Comparison of ENCODE assay signal across 1 cellular context in the genomic region with DNA sequence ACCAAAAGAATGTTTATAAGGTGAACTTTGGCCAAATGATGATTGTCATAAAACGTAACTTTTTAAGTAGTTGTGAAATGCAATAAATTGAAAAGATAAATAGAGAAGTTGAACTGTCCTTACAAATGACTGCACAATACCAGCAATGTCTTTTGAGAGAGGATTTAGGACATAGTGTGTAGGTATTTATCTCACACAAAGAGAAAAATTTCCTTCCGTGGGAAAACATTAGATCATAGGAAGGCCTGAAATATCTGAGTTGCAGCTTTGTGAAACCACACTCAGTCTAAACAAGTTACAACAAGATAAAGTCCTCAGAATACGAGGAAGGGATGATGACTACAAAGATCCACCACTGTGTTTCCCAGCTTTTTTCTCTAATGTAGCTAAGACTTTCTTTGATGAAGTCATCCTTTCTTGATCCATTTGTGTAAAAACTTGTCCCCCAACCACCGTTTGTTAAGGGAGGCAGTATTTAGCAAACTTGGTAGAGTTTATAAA.
TF ChIP-seq lines count a peak whose summit lies in the region.

No MANE protein-coding gene starts in this region.

TF ChIP-seq in IMR-90, 13 proteins besides CTCF, POLR2A, EP300 and RAD21:
- no peak for TF ChIP-seq MXI1 (IDR thresholded peaks at IDR 0.05; ENCODE audit: borderline replicate concordance, low read depth, low read length)
- TF ChIP-seq, protein P1, sequence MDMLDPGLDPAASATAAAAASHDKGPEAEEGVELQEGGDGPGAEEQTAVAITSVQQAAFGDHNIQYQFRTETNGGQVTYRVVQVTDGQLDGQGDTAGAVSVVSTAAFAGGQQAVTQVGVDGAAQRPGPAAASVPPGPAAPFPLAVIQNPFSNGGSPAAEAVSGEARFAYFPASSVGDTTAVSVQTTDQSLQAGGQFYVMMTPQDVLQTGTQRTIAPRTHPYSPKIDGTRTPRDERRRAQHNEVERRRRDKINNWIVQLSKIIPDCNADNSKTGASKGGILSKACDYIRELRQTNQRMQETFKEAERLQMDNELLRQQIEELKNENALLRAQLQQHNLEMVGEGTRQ (IDR thresholded peaks at IDR 0.05; ENCODE audit: low read depth, low read length): no peak
- TF ChIP-seq SMC3 (IDR thresholded peaks at IDR 0.05; ENCODE audit: low read depth, low read length): no peak
- no peak for TF ChIP-seq FOS (IDR thresholded peaks at IDR 0.05; ENCODE audit: low read depth, low read length)
- TF ChIP-seq RCOR1 (IDR thresholded peaks at IDR 0.05; ENCODE audit: insufficient replicate concordance, low read length): no peak
- no peak for TF ChIP-seq MAZ (IDR thresholded peaks at IDR 0.05; ENCODE audit: borderline replicate concordance, low read depth, low read length)
- no peak for TF ChIP-seq NFE2L2 (IDR thresholded peaks at IDR 0.05; ENCODE audit: low read depth, low read length)
- no peak for TF ChIP-seq CEBPB (IDR thresholded peaks at IDR 0.05; ENCODE audit: low read depth, low read length)
- no peak for TF ChIP-seq MAFK (IDR thresholded peaks at IDR 0.05; ENCODE audit: low read depth, low read length)
